ENCODE assay signal across 30 cellular contexts in genomic region chr7:28135760-28136159, GRCh38. TPM values are rescaled to one million over a fixed set of nuclear protein-coding genes. Genes with fewer than 3 reads are reported as not detected.
DNase-seq lines count a peak whose midpoint lies in the region; ATAC-seq, FAIRE-seq and TF ChIP-seq lines count a peak whose summit lies in the region.
"Had no signal": no experiment of that assay in that cellular context is flagged by ENCODE, and none has a peak within 500 bp of the region (broad histone marks: within the 10 kb centered on the region; RNA-seq: fewer than 3 reads in every experiment).

No MANE protein-coding gene starts in this region.

- H3K4me3 Mint-ChIP-seq in T-helper 17 cell = no peak overlapping the region
- H3K4me3 Mint-ChIP-seq in activated naive CD4-positive, alpha-beta T cell treated with anti-CD3 and anti-CD28 coated beads, Interleukin-2, amount 10 ng/mL, durations not matched to agents 7 days and 5 days = no peak overlapping the region
- H3K4me3 Mint-ChIP-seq: activated T-cell treated with anti-CD3 and anti-CD28 coated beads, Interleukin-2, amount 50 U/mL, for 24 hours; mesothelial cell of epicardium; naive thymus-derived CD4-positive, alpha-beta T cell had no signal

- DNase-seq in NCI-H2107 treated with DMSO at 0.1 percent for 48 hours (lab: John Stamatoyannopoulos, UW; ENCODE audit: unreplicated experiment) (peak; percentile 26), NCI-H2107 (lab: John Stamatoyannopoulos, UW) (no peak), T-helper 17 cell (no peak), endothelial cell of umbilical vein (ENCODE audit: low read depth, low spot score) (peak; percentile 64), sigmoid colon (no peak)
- no peak for DNase-seq in activated naive CD4-positive, alpha-beta T cell treated with anti-CD3 and anti-CD28 coated beads, Interleukin-2, amount 10 ng/mL, durations not matched to agents 7 days and 5 days
- DNase-seq: activated CD4-positive, alpha-beta T cell treated with anti-CD3 and anti-CD28 coated beads, Interleukin-2, amount 50 U/mL, for 1 hour; activated CD4-positive, CD25-positive, alpha-beta regulatory T cell; activated gamma-delta T cell treated with Interleukin-2 at 50 U/mL for 16 hours; activated T-cell treated with anti-CD3 and anti-CD28 coated beads, Interleukin-2, amount 50 U/mL, for 24 hours; Calu3; DMS79; effector CD4-positive, alpha-beta T cell; HCEC 1CT; left lung; naive thymus-derived CD4-positive, alpha-beta T cell; NCI-H187; NCI-H2171 treated with DMSO at 0.1 percent for 48 hours; NCI-H524; NK-92 treated with Interleukin-12 subunit alpha and Interleukin-12 subunit beta, amount 100 ng/mL, for 24 hours; stimulated activated naive CD4-positive, alpha-beta T cell treated with Interleukin-2 at 50 U/mL for 16 hours; T-helper 1 cell had no signal

- H3K9me3 Mint-ChIP-seq in activated naive CD4-positive, alpha-beta T cell treated with anti-CD3 and anti-CD28 coated beads, Interleukin-2, amount 10 ng/mL, durations not matched to agents 7 days and 5 days = no peaks in the 10 kb centered on the region
- H3K9me3 Mint-ChIP-seq: activated T-cell treated with anti-CD3 and anti-CD28 coated beads, Interleukin-2, amount 50 U/mL, for 24 hours had no signal

- H3K27ac ChIP-seq in endothelial cell of umbilical vein (ENCODE audit: insufficient read depth, low read depth, low read length) = no peak overlapping the region
- H3K27ac ChIP-seq in sigmoid colon = peak overlapping the region; percentile 30 to 82 (median 72)
- H3K27ac ChIP-seq: C4-2B, left lung had no signal

- no peak overlapping the region for H3K9ac ChIP-seq in endothelial cell of umbilical vein (replicated peaks; ENCODE audit: extremely low read depth, insufficient read depth, low read length)

- CTCF ChIA-PET in endothelial cell of umbilical vein (lab: Charles Lee) = no interaction called here
- CTCF ChIA-PET in activated naive CD4-positive, alpha-beta T cell treated with anti-CD3 and anti-CD28 coated beads, Interleukin-2, amount 10 ng/mL, durations not matched to agents 7 days and 5 days (lab: Charles Lee) = no interaction called here

- H3K27me3 ChIP-seq in endothelial cell of umbilical vein (ENCODE audit: control insufficient read depth in 2 of 2, insufficient read depth in 2 of 2, low read length in 2 of 2) (no peaks in the 10 kb centered on the region), sigmoid colon (no peaks in the 10 kb centered on the region)
- H3K27me3 ChIP-seq: left lung had no signal

- no peak for TF ChIP-seq EP300 in sigmoid colon (IDR thresholded peaks at IDR 0.05)

- no peaks in the 10 kb centered on the region for H3K9me1 ChIP-seq in endothelial cell of umbilical vein (replicated peaks; ENCODE audit: control insufficient read depth, extremely low read depth, insufficient read depth, low read length)

- H3K4me3 ChIP-seq in endothelial cell of umbilical vein (replicated peaks in 1 of 3; ENCODE audit: insufficient read depth in 1 of 3, low read depth in 1 of 3, low read length in 3 of 3) = no peak overlapping the region
- no peak overlapping the region for H3K4me3 ChIP-seq in sigmoid colon
- H3K4me3 ChIP-seq: left lung, skin epidermis had no signal

- POLR2A ChIA-PET in endothelial cell of umbilical vein (lab: Charles Lee) = no interaction called here

- no peak overlapping the region for H3K4me2 ChIP-seq in endothelial cell of umbilical vein (ENCODE audit: insufficient read depth, low read length)

- no peaks in the 10 kb centered on the region for H3K36me3 ChIP-seq in endothelial cell of umbilical vein (ENCODE audit: control insufficient read depth in 2 of 2, extremely low read depth in 1 of 2, insufficient read depth in 2 of 2, low read length in 2 of 2)
- H3K36me3 ChIP-seq in sigmoid colon = no peaks in the 10 kb centered on the region
- H3K36me3 ChIP-seq: left lung had no signal

- dilution Hi-C loops in endothelial cell of umbilical vein (cut with MboI; ENCODE audit: extremely low pct_ligation_motif_present, low sequenced_read_pairs) = no loop called here

- TF ChIP-seq CTCF in endothelial cell of umbilical vein (IDR thresholded peaks at IDR 0.05; ENCODE audit: extremely low read depth in 1 of 2, insufficient read depth in 1 of 2, low read depth in 1 of 2, low read length in 2 of 2) = no peak
- no peak for TF ChIP-seq CTCF in sigmoid colon (IDR thresholded peaks at IDR 0.05)

- peaks cover 2% of the 10 kb centered on the region for H3K36me3 Mint-ChIP-seq in T-helper 17 cell (ENCODE audit: low read depth)
- H3K36me3 Mint-ChIP-seq in activated naive CD4-positive, alpha-beta T cell treated with anti-CD3 and anti-CD28 coated beads, Interleukin-2, amount 10 ng/mL, durations not matched to agents 7 days and 5 days = no peaks in the 10 kb centered on the region
- H3K36me3 Mint-ChIP-seq: mesothelial cell of epicardium had no signal

- H3K4me1 ChIP-seq in endothelial cell of umbilical vein (ENCODE audit: control insufficient read depth, extremely low read depth, insufficient read depth, low read length) (no peaks in the 10 kb centered on the region), sigmoid colon (peaks cover 0 to 94% (median 56%) of the 10 kb centered on the region in 4 donors)

- ATAC-seq in T-helper 17 cell = peak; percentile 49
- ATAC-seq in GM19351 (IDR thresholded peaks at IDR 0.05; ENCODE audit: unreplicated experiment) = no peak
- no peak for ATAC-seq in HG02623 (IDR thresholded peaks at IDR 0.05; ENCODE audit: unreplicated experiment)
- ATAC-seq: left lung; naive thymus-derived CD4-positive, alpha-beta T cell had no signal

- no peak for FAIRE-seq in endothelial cell of umbilical vein (lab: Jason Lieb, UNC)
- FAIRE-seq: colon, G401.6, urothelium cell line had no signal

- H3K79me2 ChIP-seq in endothelial cell of umbilical vein (ENCODE audit: control insufficient read depth, insufficient read depth, low read length) = no peaks in the 10 kb centered on the region

- intact Hi-C loops in endothelial cell of umbilical vein (cut with micrococcal nuclease) (no loop called here), sigmoid colon (cut with DNase I) (no loop called here)

- H2AFZ ChIP-seq in endothelial cell of umbilical vein (ENCODE audit: low read depth, low read length) = no peak overlapping the region

- H3K27ac Mint-ChIP-seq in T-helper 17 cell = peak overlapping the region; percentile 79
- H3K27ac Mint-ChIP-seq in activated naive CD4-positive, alpha-beta T cell treated with anti-CD3 and anti-CD28 coated beads, Interleukin-2, amount 10 ng/mL, durations not matched to agents 7 days and 5 days = no peak overlapping the region
- H3K27ac Mint-ChIP-seq: activated T-cell treated with anti-CD3 and anti-CD28 coated beads, Interleukin-2, amount 50 U/mL, for 24 hours; mesothelial cell of epicardium had no signal

- 88 to 89% methylated on average over 3 of the region's 3 CpGs for WGBS in sigmoid colon, 2 donors

- BruUV-seq in endothelial cell of umbilical vein (replicated peaks; lab: Mats Ljungman, UMichigan) = no TSS peak

- H3K4me1 Mint-ChIP-seq in T-helper 17 cell = peaks cover 30% of the 10 kb centered on the region
- H3K4me1 Mint-ChIP-seq in activated naive CD4-positive, alpha-beta T cell treated with anti-CD3 and anti-CD28 coated beads, Interleukin-2, amount 10 ng/mL, durations not matched to agents 7 days and 5 days = no peaks in the 10 kb centered on the region

- H3K27me3 Mint-ChIP-seq in T-helper 17 cell = no peaks in the 10 kb centered on the region
- no peaks in the 10 kb centered on the region for H3K27me3 Mint-ChIP-seq in activated naive CD4-positive, alpha-beta T cell treated with anti-CD3 and anti-CD28 coated beads, Interleukin-2, amount 10 ng/mL, durations not matched to agents 7 days and 5 days
- H3K27me3 Mint-ChIP-seq: activated T-cell treated with anti-CD3 and anti-CD28 coated beads, Interleukin-2, amount 50 U/mL, for 24 hours; naive thymus-derived CD4-positive, alpha-beta T cell had no signal

- H4K20me1 ChIP-seq in endothelial cell of umbilical vein (replicated peaks; ENCODE audit: control insufficient read depth, extremely low read depth, insufficient read depth, low read length) = peaks cover 2% of the 10 kb centered on the region

- TF ChIP-seq POLR2A in endothelial cell of umbilical vein (IDR thresholded peaks at IDR 0.05; ENCODE audit: low read depth, low read length) = no peak
- TF ChIP-seq POLR2A in sigmoid colon (IDR thresholded peaks at IDR 0.05) = no peak

- no peaks in the 10 kb centered on the region for H3K9me3 ChIP-seq in T-helper 17 cell (ENCODE audit: control insufficient read depth, low read length, poor library complexity, severe bottlenecking)
- H3K9me3 ChIP-seq in endothelial cell of umbilical vein (replicated peaks; ENCODE audit: control insufficient read depth, insufficient read depth, low read length) = no peaks in the 10 kb centered on the region
- no peaks in the 10 kb centered on the region for H3K9me3 ChIP-seq in sigmoid colon
- H3K9me3 ChIP-seq: left lung had no signal

TF ChIP-seq in endothelial cell of umbilical vein, 7 proteins besides CTCF, POLR2A, EP300 and RAD21:
- TF ChIP-seq JUN (IDR thresholded peaks at IDR 0.05; ENCODE audit: borderline replicate concordance, insufficient read depth, insufficient read length, low read depth) = peak; percentile 29
- no peak for TF ChIP-seq FOS (IDR thresholded peaks at IDR 0.05; ENCODE audit: borderline replicate concordance, insufficient read depth, low read length)

RNA-seq across cellular contexts. Expression of gene JAZF1, which starts 44.8 kb away (rescaled TPM):
- total RNA-seq in T-helper 17 cell (10 to 100 TPM; 12.4 to 13.4 TPM), endothelial cell of umbilical vein (14.9 and 16.9 TPM in 2 replicates), sigmoid colon (10 to 100 TPM; 46.4 to 59.6 (median 49.6) TPM)
- polyA plus RNA-seq in endothelial cell of umbilical vein (2.0 and 2.5 TPM in 2 replicates), sigmoid colon (1 to 10 TPM; 4.2 to 7.8 (median 7.3) TPM)
- polyA plus RNA-seq in endothelial cell of umbilical vein (2011; cell fraction: cytosol; rRNA removed) = 2.7 and 3.1 TPM in 2 replicates
- polyA plus RNA-seq in endothelial cell of umbilical vein (2011; cell fraction: nucleus; rRNA removed) = 2.8 and 3.2 TPM in 2 replicates
- polyA plus RNA-seq in endothelial cell of umbilical vein (2012) = 8.0 and 9.0 TPM in 2 replicates
- polyA minus RNA-seq in endothelial cell of umbilical vein = 3.2 and 6.6 TPM in 2 replicates
- 1.1 TPM for polyA minus RNA-seq in endothelial cell of umbilical vein (2011; cell fraction: cytosol; rRNA and poly(A)+ RNA removed)
- polyA minus RNA-seq in endothelial cell of umbilical vein (2011; cell fraction: nucleus; rRNA and poly(A)+ RNA removed) = 7.0 and 7.5 TPM in 2 replicates

Comparison
In these comparisons a context has a peak if more than half of its experiments do, and no peak if none do; other contexts are left out.
1. DNase-seq: peak in NCI-H2107 treated with DMSO at 0.1 percent for 48 hours (single experiment) and endothelial cell of umbilical vein (single experiment); none in NCI-H2107 (single experiment), T-helper 17 cell (0 of 3), sigmoid colon (single experiment) and activated naive CD4-positive, alpha-beta T cell treated with anti-CD3 and anti-CD28 coated beads, Interleukin-2, amount 10 ng/mL, durations not matched to agents 7 days and 5 days (single experiment).